ENCODE assay signal across 29 cellular contexts in the genomic region with DNA sequence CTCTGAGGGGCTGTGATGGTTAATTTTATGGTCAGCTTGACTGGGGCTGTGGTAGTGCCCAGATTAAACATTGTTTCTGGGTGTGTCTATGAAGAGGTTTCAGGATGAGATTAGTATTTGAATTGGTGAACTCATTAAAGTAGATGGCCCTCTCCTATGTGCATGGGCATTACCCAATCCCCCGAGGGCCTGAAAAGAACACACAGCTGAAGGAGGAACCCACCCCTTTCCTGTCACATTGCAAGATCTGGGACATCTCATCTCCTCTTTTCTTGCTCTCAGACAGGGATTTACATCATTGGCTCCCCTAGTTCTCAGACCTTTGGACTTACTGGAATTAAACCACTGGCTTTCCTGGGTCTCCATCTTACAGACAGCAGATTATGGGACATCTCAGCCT. TPM values are rescaled to one million over a fixed set of nuclear protein-coding genes. Genes with fewer than 3 reads are reported as not detected.
"Had no signal": no experiment of that assay in that cellular context is flagged by ENCODE, and none has a peak within 500 bp of the region (broad histone marks: within the 10 kb centered on the region; RNA-seq: fewer than 3 reads in every experiment).

No MANE protein-coding gene starts in this region.

- H3K4me1 ChIP-seq: left ventricle myocardium inferior, lower lobe of right lung, prostate gland, right atrium auricular region, spleen, tibial nerve, upper lobe of left lung, uterus had no signal

- H3K27ac ChIP-seq: dorsolateral prefrontal cortex, epithelial cell of prostate, foreskin keratinocyte, heart right ventricle, left ventricle myocardium inferior, lower lobe of right lung, prostate gland, right atrium auricular region, skin epidermis, spleen, thoracic aorta, tibial nerve, upper lobe of left lung, uterus had no signal

- H3K36me3 ChIP-seq: heart right ventricle, left ventricle myocardium inferior, lower lobe of right lung, prostate gland, right atrium auricular region, spleen, thoracic aorta, tibial nerve, upper lobe of left lung, uterus had no signal

- H3K9me3 ChIP-seq: heart right ventricle, left ventricle myocardium inferior, lower lobe of right lung, prostate gland, right atrium auricular region, spleen, thoracic aorta, tibial nerve, upper lobe of left lung, uterus had no signal

- DNase-seq: dorsolateral prefrontal cortex; effector CD4-positive, alpha-beta T cell; foreskin keratinocyte; glutamatergic neuron; heart right ventricle; hypothalamus; immature natural killer cell; islet precursor cell; kidney glomerular epithelial cell; left colon; left ventricle myocardium inferior; lower lobe of right lung; naive thymus-derived CD8-positive, alpha-beta T cell; nephron progenitor cell; nucleus accumbens; spleen; stimulated activated CD4-positive, alpha-beta T cell treated with anti-CD3 and anti-CD28 coated beads, Interleukin-4, amount 100 ng/mL, for 4 hours; stimulated activated naive B cell treated with anti-CD40 and anti-IgM and Interleukin-4, amounts not matched to agents 10 μg/mL and 1 μg/mL and 100 μg/mL, for 72 hours; uterus had no signal

- H3K27me3 ChIP-seq: foreskin keratinocyte, right atrium auricular region, spleen, upper lobe of left lung, uterus had no signal

- H3K4me3 ChIP-seq: dorsolateral prefrontal cortex, heart right ventricle, left ventricle myocardium inferior, lower lobe of right lung, prostate gland, right atrium auricular region, skin epidermis, spleen, thoracic aorta, tibial nerve, upper lobe of left lung, uterus had no signal

RNA-seq across cellular contexts. Expression of gene NDP, which starts 29.4 kb away (rescaled TPM):
- total RNA-seq: esophagus mucosa; foreskin keratinocyte; left ventricle myocardium inferior; mesenteric fat pad; naive thymus-derived CD8-positive, alpha-beta T cell; osteocyte; upper lobe of left lung had no signal
- polyA plus RNA-seq: foreskin keratinocyte; immature natural killer cell; naive thymus-derived CD8-positive, alpha-beta T cell had no signal
